In genomic region chr14:55115861-55116245, GRCh38 we compare ENCODE assay signal across 3 cellular contexts.
TF ChIP-seq lines count a peak whose summit lies in the region.

No MANE protein-coding gene starts in this region.

TF ChIP-seq in SK-N-SH, 30 proteins besides CTCF, POLR2A, EP300 and RAD21:
- TF ChIP-seq TCF12 (IDR thresholded peaks at IDR 0.05), result no peak
- TF ChIP-seq GABPA (IDR thresholded peaks at IDR 0.05; ENCODE audit: low read depth), result no peak
- no peak for TF ChIP-seq FOXM1 (IDR thresholded peaks at IDR 0.05; ENCODE audit: low read depth)
- TF ChIP-seq PBX3 (IDR thresholded peaks at IDR 0.05), result no peak
- no peak for TF ChIP-seq TAF1 (IDR thresholded peaks at IDR 0.05; ENCODE audit: borderline replicate concordance, low read depth, low read length)
- TF ChIP-seq FOSL2 (IDR thresholded peaks at IDR 0.05; ENCODE audit: borderline replicate concordance, low read depth), result no peak

TF ChIP-seq in SK-N-SH treated with all-trans-retinoic acid at 6 μM for 48 hours, 23 proteins besides CTCF, POLR2A, EP300 and RAD21:
- no peak for TF ChIP-seq TCF4 (CRISPR knock-in tag; IDR thresholded peaks at IDR 0.05; ENCODE audit: borderline replicate concordance)
- TF ChIP-seq ZC3H10 (CRISPR knock-in tag; IDR thresholded peaks at IDR 0.05), result no peak
- no peak for TF ChIP-seq ZFP30 (CRISPR knock-in tag; IDR thresholded peaks at IDR 0.05)
- no peak for TF ChIP-seq OSR1 (CRISPR knock-in tag; IDR thresholded peaks at IDR 0.05)
- TF ChIP-seq TSHZ2 (CRISPR knock-in tag; IDR thresholded peaks at IDR 0.05), result no peak
- TF ChIP-seq PPARA (CRISPR knock-in tag; IDR thresholded peaks at IDR 0.05; ENCODE audit: borderline replicate concordance), result no peak
- no peak for TF ChIP-seq ISL1 (CRISPR knock-in tag; IDR thresholded peaks at IDR 0.05)
- no peak for TF ChIP-seq GLIS3 (CRISPR knock-in tag; IDR thresholded peaks at IDR 0.05)
- TF ChIP-seq POU6F1 (CRISPR knock-in tag; IDR thresholded peaks at IDR 0.05; ENCODE audit: borderline replicate concordance, low read depth), result no peak
- TF ChIP-seq ZNF8 (CRISPR knock-in tag; IDR thresholded peaks at IDR 0.05), result no peak
- no peak for TF ChIP-seq PATZ1 (CRISPR knock-in tag; IDR thresholded peaks at IDR 0.05; ENCODE audit: borderline replicate concordance)
- no peak for TF ChIP-seq ZNF565 (CRISPR knock-in tag; conservative IDR thresholded peaks at IDR 0.05; ENCODE audit: low read depth)
- TF ChIP-seq ZFP3 (CRISPR knock-in tag; IDR thresholded peaks at IDR 0.05), result no peak
- no peak for TF ChIP-seq ZNF70 (CRISPR knock-in tag; IDR thresholded peaks at IDR 0.05)

TF ChIP-seq in K562, 482 proteins besides CTCF, POLR2A, EP300 and RAD21:
- no peak for TF ChIP-seq LCOR (CRISPR knock-in tag; IDR thresholded peaks at IDR 0.05)
- TF ChIP-seq NCOR1 (IDR thresholded peaks at IDR 0.05), result no peak
- TF ChIP-seq ZNF766 (CRISPR knock-in tag; conservative IDR thresholded peaks at IDR 0.05), result 0 out of 2 replicates have a peak, but pooled peaks have one; percentile 24
- no peak for TF ChIP-seq CREB1 (IDR thresholded peaks at IDR 0.05)
- TF ChIP-seq CREB1 (CRISPR knock-in tag; IDR thresholded peaks at IDR 0.05), result no peak
